12 cellular contexts compared by ENCODE assay signal in genomic region chr1:2129256-2129943, GRCh38.
"Had no signal": no experiment of that assay in that cellular context is flagged by ENCODE, and none has a peak within 500 bp of the region (broad histone marks: within the 10 kb centered on the region; RNA-seq: fewer than 3 reads in every experiment).

No MANE protein-coding gene starts in this region.

- H3K36me3 ChIP-seq: pancreas, sigmoid colon, uterus, WERI-Rb-1 had no signal

- DNase-seq: activated CD4-positive, alpha-beta T cell treated with anti-CD3 and anti-CD28 coated beads, Interleukin-2, amount 50 U/mL, for 4 hours; activated effector memory CD4-positive, alpha-beta T cell treated with anti-CD3 and anti-CD28 coated beads, Interleukin-2, amount 50 U/mL, for 16 hours; activated T-cell treated with anti-CD3 and anti-CD28 coated beads, Interleukin-2, amount 50 U/mL, for 72 hours; naive B cell; pancreas; sigmoid colon; stimulated activated naive CD4-positive, alpha-beta T cell; uterus; WERI-Rb-1 had no signal

- H3K27me3 ChIP-seq: dorsolateral prefrontal cortex, hepatocyte, pancreas, sigmoid colon, uterus had no signal

- FAIRE-seq: islet of Langerhans, pancreas had no signal

- ATAC-seq: activated T-cell treated with anti-CD3 and anti-CD28 coated beads, Interleukin-2, amount 50 U/mL, for 72 hours; pancreas had no signal

- H3K27ac ChIP-seq: hepatocyte, pancreas, sigmoid colon, uterus, WERI-Rb-1 had no signal

- H3K4me2 ChIP-seq: hepatocyte had no signal

- H3K9me3 ChIP-seq: pancreas, sigmoid colon, uterus had no signal

- H3K4me3 ChIP-seq: hepatocyte, pancreas, sigmoid colon, uterus had no signal

- H2AFZ ChIP-seq: hepatocyte had no signal

- H3K4me1 ChIP-seq: uterus had no signal
